ENCODE assay signal across 2 cellular contexts in genomic region chr1:241475688-241476087, GRCh38.
TF ChIP-seq lines count a peak whose summit lies in the region.

No MANE protein-coding gene starts in this region.

TF ChIP-seq in SK-N-SH, 30 proteins besides CTCF, POLR2A, EP300 and RAD21 (continued from another document):
- TF ChIP-seq MAX (IDR thresholded peaks at IDR 0.05; ENCODE audit: low read depth): no peak
- TF ChIP-seq EZH2phosphoT487 (IDR thresholded peaks at IDR 0.05; ENCODE audit: borderline replicate concordance, low read depth): no peak
- no peak for TF ChIP-seq RXRA (IDR thresholded peaks at IDR 0.05; ENCODE audit: borderline replicate concordance, low read depth)
- TF ChIP-seq, protein P1, sequence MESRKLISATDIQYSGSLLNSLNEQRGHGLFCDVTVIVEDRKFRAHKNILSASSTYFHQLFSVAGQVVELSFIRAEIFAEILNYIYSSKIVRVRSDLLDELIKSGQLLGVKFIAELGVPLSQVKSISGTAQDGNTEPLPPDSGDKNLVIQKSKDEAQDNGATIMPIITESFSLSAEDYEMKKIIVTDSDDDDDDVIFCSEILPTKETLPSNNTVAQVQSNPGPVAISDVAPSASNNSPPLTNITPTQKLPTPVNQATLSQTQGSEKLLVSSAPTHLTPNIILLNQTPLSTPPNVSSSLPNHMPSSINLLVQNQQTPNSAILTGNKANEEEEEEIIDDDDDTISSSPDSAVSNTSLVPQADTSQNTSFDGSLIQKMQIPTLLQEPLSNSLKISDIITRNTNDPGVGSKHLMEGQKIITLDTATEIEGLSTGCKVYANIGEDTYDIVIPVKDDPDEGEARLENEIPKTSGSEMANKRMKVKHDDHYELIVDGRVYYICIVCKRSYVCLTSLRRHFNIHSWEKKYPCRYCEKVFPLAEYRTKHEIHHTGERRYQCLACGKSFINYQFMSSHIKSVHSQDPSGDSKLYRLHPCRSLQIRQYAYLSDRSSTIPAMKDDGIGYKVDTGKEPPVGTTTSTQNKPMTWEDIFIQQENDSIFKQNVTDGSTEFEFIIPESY (IDR thresholded peaks at IDR 0.05; ENCODE audit: borderline replicate concordance, low read depth): no peak
- TF ChIP-seq, protein P2, sequence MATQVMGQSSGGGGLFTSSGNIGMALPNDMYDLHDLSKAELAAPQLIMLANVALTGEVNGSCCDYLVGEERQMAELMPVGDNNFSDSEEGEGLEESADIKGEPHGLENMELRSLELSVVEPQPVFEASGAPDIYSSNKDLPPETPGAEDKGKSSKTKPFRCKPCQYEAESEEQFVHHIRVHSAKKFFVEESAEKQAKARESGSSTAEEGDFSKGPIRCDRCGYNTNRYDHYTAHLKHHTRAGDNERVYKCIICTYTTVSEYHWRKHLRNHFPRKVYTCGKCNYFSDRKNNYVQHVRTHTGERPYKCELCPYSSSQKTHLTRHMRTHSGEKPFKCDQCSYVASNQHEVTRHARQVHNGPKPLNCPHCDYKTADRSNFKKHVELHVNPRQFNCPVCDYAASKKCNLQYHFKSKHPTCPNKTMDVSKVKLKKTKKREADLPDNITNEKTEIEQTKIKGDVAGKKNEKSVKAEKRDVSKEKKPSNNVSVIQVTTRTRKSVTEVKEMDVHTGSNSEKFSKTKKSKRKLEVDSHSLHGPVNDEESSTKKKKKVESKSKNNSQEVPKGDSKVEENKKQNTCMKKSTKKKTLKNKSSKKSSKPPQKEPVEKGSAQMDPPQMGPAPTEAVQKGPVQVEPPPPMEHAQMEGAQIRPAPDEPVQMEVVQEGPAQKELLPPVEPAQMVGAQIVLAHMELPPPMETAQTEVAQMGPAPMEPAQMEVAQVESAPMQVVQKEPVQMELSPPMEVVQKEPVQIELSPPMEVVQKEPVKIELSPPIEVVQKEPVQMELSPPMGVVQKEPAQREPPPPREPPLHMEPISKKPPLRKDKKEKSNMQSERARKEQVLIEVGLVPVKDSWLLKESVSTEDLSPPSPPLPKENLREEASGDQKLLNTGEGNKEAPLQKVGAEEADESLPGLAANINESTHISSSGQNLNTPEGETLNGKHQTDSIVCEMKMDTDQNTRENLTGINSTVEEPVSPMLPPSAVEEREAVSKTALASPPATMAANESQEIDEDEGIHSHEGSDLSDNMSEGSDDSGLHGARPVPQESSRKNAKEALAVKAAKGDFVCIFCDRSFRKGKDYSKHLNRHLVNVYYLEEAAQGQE (IDR thresholded peaks at IDR 0.05; ENCODE audit: low read depth, low read length): no peak
- TF ChIP-seq FOSL2 (IDR thresholded peaks at IDR 0.05; ENCODE audit: borderline replicate concordance, low read depth): no peak
- no peak for TF ChIP-seq FOXM1 (IDR thresholded peaks at IDR 0.05; ENCODE audit: low read depth)
- no peak for TF ChIP-seq TCF12 (IDR thresholded peaks at IDR 0.05)
- no peak for TF ChIP-seq GATA2 (CRISPR knock-in tag; IDR thresholded peaks at IDR 0.05)

TF ChIP-seq in SK-N-SH treated with all-trans-retinoic acid at 6 μM for 48 hours, 23 proteins besides CTCF, POLR2A, EP300 and RAD21 (continued from another document):
- TF ChIP-seq GLIS3 (CRISPR knock-in tag; IDR thresholded peaks at IDR 0.05) (no peak), ZNF8 (CRISPR knock-in tag; IDR thresholded peaks at IDR 0.05) (no peak)
